Comparison of ENCODE assay signal across 24 cellular contexts in genomic region chr7:28177836-28178235, GRCh38. TPM values are rescaled to one million over a fixed set of nuclear protein-coding genes. Genes with fewer than 3 reads are reported as not detected.
DNase-seq lines count a peak whose midpoint lies in the region; ATAC-seq and TF ChIP-seq lines count a peak whose summit lies in the region.
"Had no signal": no experiment of that assay in that cellular context is flagged by ENCODE, and none has a peak within 500 bp of the region (broad histone marks: within the 10 kb centered on the region; RNA-seq: fewer than 3 reads in every experiment).

No MANE protein-coding gene starts in this region.

- H3K4me3 Mint-ChIP-seq in MCF 10A (ENCODE audit: unreplicated experiment) = no peak overlapping the region
- H3K4me3 Mint-ChIP-seq in activated T-cell treated with anti-CD3 and anti-CD28 coated beads, Interleukin-2, amount 50 U/mL, for 72 hours = no peak overlapping the region

- WGBS in mammary epithelial cell (ENCODE audit: low coverage, missing lambda C conversion rate) = 100% methylated on average over 1 of the region's 1 CpG
- 59% methylated on average over 1 of the region's 1 CpG for WGBS in esophagus muscularis mucosa

- H3K36me3 Mint-ChIP-seq in MCF 10A (ENCODE audit: insufficient read depth, unreplicated experiment) = no peaks in the 10 kb centered on the region
- H3K36me3 Mint-ChIP-seq in activated T-cell treated with anti-CD3 and anti-CD28 coated beads, Interleukin-2, amount 50 U/mL, for 72 hours (ENCODE audit: insufficient read depth in 2 of 2) = peaks cover 0 to 3% of the 10 kb centered on the region in 2 donors

- CTCF ChIA-PET in mammary epithelial cell (lab: Charles Lee; ENCODE audit: low non-redundant PET) = no interaction called here
- CTCF ChIA-PET in MCF 10A (lab: Yijun Ruan, JAX) = interaction anchor here (1.6 kb wide), 1 partner anchor 73 kb away, joined by 3 read pairs; no protein-coding TSS in a partner anchor
- CTCF ChIA-PET in OCI-LY7 (lab: Charles Lee; ENCODE audit: unreplicated experiment) = no interaction called here

- H3K79me2 ChIP-seq in mammary epithelial cell (ENCODE audit: insufficient read depth, low read length) = peaks cover 59% of the 10 kb centered on the region
- H3K79me2 ChIP-seq in OCI-LY7 (ENCODE audit: insufficient read depth, low read depth, low read length) = peaks cover 57% of the 10 kb centered on the region

- H3K4me1 ChIP-seq in mammary epithelial cell (ENCODE audit: insufficient read depth, low read length) = peaks cover 45% of the 10 kb centered on the region
- H3K4me1 ChIP-seq in OCI-LY7 (ENCODE audit: insufficient read depth, low read length, poor library complexity, severe bottlenecking) = peaks cover 74% of the 10 kb centered on the region
- peaks cover 45 to 78% (median 72%) of the 10 kb centered on the region in 4 donors for H3K4me1 ChIP-seq in esophagus muscularis mucosa
- H3K4me1 ChIP-seq in tibial artery = peaks cover 0 to 69% (median 40%) of the 10 kb centered on the region in 4 donors

- H3K27ac Mint-ChIP-seq in MCF 10A (ENCODE audit: low read depth, unreplicated experiment) = no peak overlapping the region
- H3K27ac Mint-ChIP-seq in activated T-cell treated with anti-CD3 and anti-CD28 coated beads, Interleukin-2, amount 50 U/mL, for 72 hours = no peak overlapping the region
- H3K27ac Mint-ChIP-seq: H9; T-helper 2 cell treated with Interferon-gamma antibody and Interleukin-4, amounts not matched to agents 5 μg/mL and 100 μg/mL, for 36 hours had no signal

- ATAC-seq in activated T-cell treated with anti-CD3 and anti-CD28 coated beads, Interleukin-2, amount 50 U/mL, for 72 hours (replicated peaks in 1 of 2) = no peak
- ATAC-seq: SK-N-SH treated with all-trans-retinoic acid at 6 μM for 48 hours, upper lobe of right lung had no signal

- H3K27ac ChIP-seq in mammary epithelial cell (ENCODE audit: insufficient read depth, low read depth, low read length) = no peak overlapping the region
- no peak overlapping the region for H3K27ac ChIP-seq in OCI-LY7 (ENCODE audit: low read depth, low read length, poor library complexity, severe bottlenecking)
- H3K27ac ChIP-seq in esophagus muscularis mucosa (replicated peaks in 1 of 4) = peak overlapping the region; percentile 4 to 93 (median 8)
- peak overlapping the region; percentile 87 to 97 for H3K27ac ChIP-seq in tibial artery
- H3K27ac ChIP-seq: 22Rv1, KMS-11 had no signal

- BruUV-seq in mammary epithelial cell (replicated peaks; lab: Mats Ljungman, UMichigan) (TSS peak; percentile 18), MCF 10A (replicated peaks; lab: Mats Ljungman, UMichigan) (no TSS peak), OCI-LY7 (replicated peaks; lab: Mats Ljungman, UMichigan) (TSS peak; percentile 38)

- H3K9me2 ChIP-seq in OCI-LY7 (ENCODE audit: insufficient read depth, low read length) = no peaks in the 10 kb centered on the region

- peak overlapping the region; percentile 98 for H3K4me2 ChIP-seq in mammary epithelial cell (ENCODE audit: insufficient read depth, low read depth, low read length)
- peak overlapping the region; percentile 18 for H3K4me2 ChIP-seq in OCI-LY7 (ENCODE audit: low read length)

- DNase-seq in mammary epithelial cell = no peak
- DNase-seq in MCF 10A (ENCODE audit: unreplicated experiment) = no peak
- DNase-seq in OCI-LY7 (ENCODE audit: low spot score) = no peak
- DNase-seq in esophagus muscularis mucosa (ENCODE audit: extremely low spot score) = no peak
- DNase-seq in tibial artery = no peak
- DNase-seq in NK-92 (lab: John Stamatoyannopoulos, UW; ENCODE audit: unreplicated experiment) = no peak
- DNase-seq in ACHN = no peak
- DNase-seq in activated T-cell treated with anti-CD3 and anti-CD28 coated beads, Interleukin-2, amount 50 U/mL, for 72 hours = no peak
- DNase-seq: activated CD4-positive, alpha-beta T cell treated with anti-CD3 and anti-CD28 coated beads for 48 hours; activated CD8-positive, alpha-beta memory T cell treated with anti-CD3 and anti-CD28 coated beads for 24 hours; cerebellar nuclear complex; DMS153; dorsolateral prefrontal cortex; H9; NCI-H1436; NCI-H748 treated with DMSO at 0.1 percent for 48 hours; spleen; upper lobe of right lung had no signal

- H3K9me3 ChIP-seq in mammary epithelial cell (replicated peaks; ENCODE audit: insufficient read depth, low read length) (no peaks in the 10 kb centered on the region), OCI-LY7 (ENCODE audit: low read length) (no peaks in the 10 kb centered on the region), esophagus muscularis mucosa (no peaks in the 10 kb centered on the region), tibial artery (no peaks in the 10 kb centered on the region)
- H3K9me3 ChIP-seq: spleen, upper lobe of right lung had no signal

- H4K20me1 ChIP-seq in mammary epithelial cell (ENCODE audit: insufficient read depth, low read length) = no peaks in the 10 kb centered on the region
- no peaks in the 10 kb centered on the region for H4K20me1 ChIP-seq in OCI-LY7 (ENCODE audit: insufficient read depth, low read length)

- H3K27me3 ChIP-seq in mammary epithelial cell (ENCODE audit: insufficient read depth, low read length) (no peaks in the 10 kb centered on the region), esophagus muscularis mucosa (no peaks in the 10 kb centered on the region), tibial artery (no peaks in the 10 kb centered on the region)
- H3K27me3 ChIP-seq: dorsolateral prefrontal cortex, spleen, upper lobe of right lung had no signal

- TF ChIP-seq CTCF in mammary epithelial cell (conservative IDR thresholded peaks at IDR 0.05 in 1 of 2, IDR thresholded peaks at IDR 0.05 in 1 of 2; ENCODE audit: extremely low read depth in 1 of 2, insufficient read depth in 1 of 2, low read depth in 1 of 2, low read length in 2 of 2) (no peak), MCF 10A (IDR thresholded peaks at IDR 0.05; ENCODE audit: unreplicated experiment) (no peak), OCI-LY7 (conservative IDR thresholded peaks at IDR 0.05; ENCODE audit: low read length) (no peak), esophagus muscularis mucosa (IDR thresholded peaks at IDR 0.05) (no peak), tibial artery (IDR thresholded peaks at IDR 0.05) (no peak)

- POLR2A ChIA-PET in MCF 10A (lab: Yijun Ruan, JAX) = interaction anchor here (1.3 to 1.4 kb wide), 2 partner anchors 8 to 10 kb away, joined by 3 to 5 read pairs; no protein-coding TSS in a partner anchor
- POLR2A ChIA-PET in OCI-LY7 (lab: Charles Lee) = interaction anchor here (0.6 to 2.1 kb wide), 4 partner anchors 8 to 14 kb away, joined by 3 to 13 read pairs (median 6); no protein-coding TSS in a partner anchor

- H3K36me3 ChIP-seq in mammary epithelial cell (ENCODE audit: insufficient read depth, low read length) (no peaks in the 10 kb centered on the region), OCI-LY7 (ENCODE audit: insufficient read depth, low read length) (no peaks in the 10 kb centered on the region), esophagus muscularis mucosa (no peaks in the 10 kb centered on the region), tibial artery (no peaks in the 10 kb centered on the region)
- H3K36me3 ChIP-seq: spleen, upper lobe of right lung had no signal

- dilution Hi-C loops in mammary epithelial cell (cut with HindIII; ENCODE audit: low sequenced_read_pairs) = no loop called here

- H3K4me1 Mint-ChIP-seq in MCF 10A (ENCODE audit: insufficient read depth, unreplicated experiment) = peaks cover 11% of the 10 kb centered on the region
- peaks cover 24% of the 10 kb centered on the region for H3K4me1 Mint-ChIP-seq in activated T-cell treated with anti-CD3 and anti-CD28 coated beads, Interleukin-2, amount 50 U/mL, for 72 hours (ENCODE audit: low read depth)

- TF ChIP-seq POLR2A in esophagus muscularis mucosa (IDR thresholded peaks at IDR 0.05; ENCODE audit: low read depth) = no peak

- H3K27me3 Mint-ChIP-seq in MCF 10A (ENCODE audit: insufficient read depth, unreplicated experiment) = no peaks in the 10 kb centered on the region
- H3K27me3 Mint-ChIP-seq in activated T-cell treated with anti-CD3 and anti-CD28 coated beads, Interleukin-2, amount 50 U/mL, for 72 hours (ENCODE audit: low read depth) = peaks cover 12% of the 10 kb centered on the region

- in situ Hi-C loops in mammary epithelial cell (cut with MboI; ENCODE audit: low sequenced_read_pairs in 2 of 2) = no loop called here
- in situ Hi-C loops in ACHN (cut with HindIII; ENCODE audit: low pct_ligation_motif_present, low pct_unique_long_range_greater_than_20kb, low sequenced_read_pairs) = no loop called here

- no peak for TF ChIP-seq EP300 in esophagus muscularis mucosa (IDR thresholded peaks at IDR 0.05)

- H3K4me3 ChIP-seq in mammary epithelial cell (replicated peaks in 1 of 3; ENCODE audit: insufficient read depth in 1 of 3, low read depth in 2 of 3, low read length in 3 of 3) = no peak overlapping the region
- H3K4me3 ChIP-seq in OCI-LY7 (ENCODE audit: low read depth, low read length, poor library complexity, severe bottlenecking) = no peak overlapping the region
- no peak overlapping the region for H3K4me3 ChIP-seq in esophagus muscularis mucosa
- H3K4me3 ChIP-seq in tibial artery = no peak overlapping the region
- H3K4me3 ChIP-seq: upper lobe of right lung had no signal

- no peak overlapping the region for H3K9ac ChIP-seq in mammary epithelial cell (ENCODE audit: insufficient read depth, low read length)
- H3K9ac ChIP-seq: KMS-11 had no signal

- H2AFZ ChIP-seq in mammary epithelial cell (ENCODE audit: low read depth, low read length) (no peak overlapping the region), OCI-LY7 (ENCODE audit: low read length) (no peak overlapping the region)

- intact Hi-C loops in mammary epithelial cell (cut with micrococcal nuclease) (loop anchor here (2.0 kb wide), 2 partner anchors 81 to 95 kb away; no protein-coding TSS in a partner anchor), MCF 10A (cut with micrococcal nuclease) (no loop called here), OCI-LY7 (cut with micrococcal nuclease; ENCODE audit: unreplicated experiment) (no loop called here), esophagus muscularis mucosa (cut with DNase I) (no loop called here), tibial artery (cut with DNase I; ENCODE audit: low total_unique reads) (no loop called here)

- H3K9me3 Mint-ChIP-seq in MCF 10A (ENCODE audit: unreplicated experiment) = no peaks in the 10 kb centered on the region
- no peaks in the 10 kb centered on the region for H3K9me3 Mint-ChIP-seq in activated T-cell treated with anti-CD3 and anti-CD28 coated beads, Interleukin-2, amount 50 U/mL, for 72 hours
- H3K9me3 Mint-ChIP-seq: nephron; T-helper 2 cell treated with Interferon-gamma antibody and Interleukin-4, amounts not matched to agents 5 μg/mL and 100 μg/mL, for 36 hours had no signal

RNA-seq across cellular contexts. Expression of gene JAZF1, which starts 2.8 kb away (rescaled TPM):
- total RNA-seq in mammary epithelial cell (10 to 100 TPM in 1 of 2 donors, 1 to 10 TPM in 1; 6.5 to 12.3 TPM), MCF 10A (2022) (14.2 and 16.9 TPM in 2 replicates), OCI-LY7 (2022) (25.0 and 33.9 TPM in 2 replicates), esophagus muscularis mucosa (10 to 100 TPM; 29.3 to 33.8 (median 30.1) TPM)
- polyA plus RNA-seq in mammary epithelial cell = 2.4 TPM
- 0.83 TPM for polyA minus RNA-seq in mammary epithelial cell
- 4.6 and 6.3 TPM in 2 replicates for total RNA-seq in OCI-LY7 (2014; rRNA removed; shearing (Covaris generic))
- total RNA-seq in activated T-cell treated with anti-CD3 and anti-CD28 coated beads, Interleukin-2, amount 50 U/mL, for 72 hours = 1 to 10 TPM; 4.3 to 7.9 TPM
- total RNA-seq: G401 had no signal

Comparison
In these comparisons a context has a peak if more than half of its experiments do, and no peak if none do; other contexts are left out.
1. H3K27ac ChIP-seq: peak in esophagus muscularis mucosa (4 of 4) and tibial artery (2 of 2); none in mammary epithelial cell (single experiment) and OCI-LY7 (single experiment).